ENCODE assay signal across 1 cellular context in the genomic region with DNA sequence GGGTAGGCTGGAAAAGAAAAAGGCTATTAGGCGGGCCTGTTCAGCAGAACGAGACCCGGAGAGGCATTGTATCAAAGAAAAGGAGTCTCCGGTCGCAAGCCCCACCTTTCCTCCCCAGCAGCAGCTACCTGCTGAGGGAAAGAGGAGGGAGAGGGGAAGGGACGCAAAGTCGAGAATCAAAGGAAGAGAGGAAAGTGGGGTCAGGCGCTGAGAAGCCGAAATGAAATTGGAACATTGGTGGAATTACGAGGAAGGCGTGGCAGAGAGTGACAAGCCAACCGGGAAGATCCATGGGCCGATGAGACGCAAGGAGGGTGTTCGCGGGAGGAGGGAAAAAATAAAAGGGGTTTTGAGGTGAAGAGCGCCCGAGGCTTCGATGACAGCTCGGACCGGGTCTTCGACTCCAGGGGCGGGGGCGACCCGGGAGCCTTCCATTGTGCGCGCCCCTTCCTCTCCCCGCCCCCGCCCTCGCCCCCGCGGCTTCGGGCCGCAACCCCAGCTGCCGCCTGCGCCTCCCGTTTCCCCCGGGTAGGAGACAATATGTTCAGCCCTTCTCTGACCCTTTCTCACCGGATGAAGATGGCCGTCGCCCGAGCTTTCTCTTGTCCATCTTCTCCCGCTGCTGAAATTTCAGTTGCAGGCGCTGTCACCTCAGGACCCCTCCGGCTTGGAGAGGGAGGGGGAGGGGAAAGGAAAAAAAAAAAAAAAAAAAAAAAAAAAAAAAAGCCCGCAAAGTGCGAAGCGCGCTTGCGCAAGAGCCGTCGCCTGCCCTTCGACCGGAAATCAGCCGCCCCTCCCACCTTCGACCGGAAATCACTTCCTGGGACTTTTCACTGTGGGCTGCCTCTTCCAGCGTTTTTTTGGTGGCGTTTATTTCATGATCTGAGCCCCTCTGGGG.
TF ChIP-seq lines count a peak whose summit lies in the region.

A gene with protein sequence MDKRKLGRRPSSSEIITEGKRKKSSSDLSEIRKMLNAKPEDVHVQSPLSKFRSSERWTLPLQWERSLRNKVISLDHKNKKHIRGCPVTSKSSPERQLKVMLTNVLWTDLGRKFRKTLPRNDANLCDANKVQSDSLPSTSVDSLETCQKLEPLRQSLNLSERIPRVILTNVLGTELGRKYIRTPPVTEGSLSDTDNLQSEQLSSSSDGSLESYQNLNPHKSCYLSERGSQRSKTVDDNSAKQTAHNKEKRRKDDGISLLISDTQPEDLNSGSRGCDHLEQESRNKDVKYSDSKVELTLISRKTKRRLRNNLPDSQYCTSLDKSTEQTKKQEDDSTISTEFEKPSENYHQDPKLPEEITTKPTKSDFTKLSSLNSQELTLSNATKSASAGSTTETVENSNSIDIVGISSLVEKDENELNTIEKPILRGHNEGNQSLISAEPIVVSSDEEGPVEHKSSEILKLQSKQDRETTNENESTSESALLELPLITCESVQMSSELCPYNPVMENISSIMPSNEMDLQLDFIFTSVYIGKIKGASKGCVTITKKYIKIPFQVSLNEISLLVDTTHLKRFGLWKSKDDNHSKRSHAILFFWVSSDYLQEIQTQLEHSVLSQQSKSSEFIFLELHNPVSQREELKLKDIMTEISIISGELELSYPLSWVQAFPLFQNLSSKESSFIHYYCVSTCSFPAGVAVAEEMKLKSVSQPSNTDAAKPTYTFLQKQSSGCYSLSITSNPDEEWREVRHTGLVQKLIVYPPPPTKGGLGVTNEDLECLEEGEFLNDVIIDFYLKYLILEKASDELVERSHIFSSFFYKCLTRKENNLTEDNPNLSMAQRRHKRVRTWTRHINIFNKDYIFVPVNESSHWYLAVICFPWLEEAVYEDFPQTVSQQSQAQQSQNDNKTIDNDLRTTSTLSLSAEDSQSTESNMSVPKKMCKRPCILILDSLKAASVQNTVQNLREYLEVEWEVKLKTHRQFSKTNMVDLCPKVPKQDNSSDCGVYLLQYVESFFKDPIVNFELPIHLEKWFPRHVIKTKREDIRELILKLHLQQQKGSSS (minus strand): TSS at position 692 of the 898 bp plus-strand sequence. CDS start 82 bp downstream, at position 610.

TF ChIP-seq in HEK293, 187 proteins besides CTCF, POLR2A, EP300 and RAD21 (continued from another document and continues in another):
- TF ChIP-seq ZNF280C (tag by site-specific recombination; IDR thresholded peaks at IDR 0.05) = no peak
- no peak for TF ChIP-seq SETDB1 (IDR thresholded peaks at IDR 0.05; ENCODE audit: insufficient read length, low read length)
- TF ChIP-seq KLF9 (tag by site-specific recombination; IDR thresholded peaks at IDR 0.05; ENCODE audit: low read depth) = peak; percentile 74
- no peak for TF ChIP-seq PRDM4 (tag by site-specific recombination; IDR thresholded peaks at IDR 0.05)
- TF ChIP-seq ZNF777 (tag by site-specific recombination; IDR thresholded peaks at IDR 0.05; ENCODE audit: borderline replicate concordance) = no peak
- TF ChIP-seq ZNF623 (tag by site-specific recombination; IDR thresholded peaks at IDR 0.05) = no peak
- TF ChIP-seq ZNF791 (tag by site-specific recombination; IDR thresholded peaks at IDR 0.05) = no peak
- no peak for TF ChIP-seq ZNF776 (tag by site-specific recombination; IDR thresholded peaks at IDR 0.05; ENCODE audit: borderline replicate concordance)
- no peak for TF ChIP-seq ZNF211 (tag by site-specific recombination; IDR thresholded peaks at IDR 0.05; ENCODE audit: low read depth)
- TF ChIP-seq OSR2 (tag by site-specific recombination; IDR thresholded peaks at IDR 0.05) = no peak
- TF ChIP-seq ZNF266 (tag by site-specific recombination; IDR thresholded peaks at IDR 0.05; ENCODE audit: low read depth) = no peak
- TF ChIP-seq ZNF747 (tag by site-specific recombination; IDR thresholded peaks at IDR 0.05) = no peak
- no peak for TF ChIP-seq HOXA7 (CRISPR knock-in tag; IDR thresholded peaks at IDR 0.05; ENCODE audit: borderline replicate concordance)
- peak; percentile 75 for TF ChIP-seq ZFHX2 (tag by site-specific recombination; conservative IDR thresholded peaks at IDR 0.05)
- TF ChIP-seq HOXD13 (CRISPR knock-in tag; IDR thresholded peaks at IDR 0.05; ENCODE audit: borderline replicate concordance) = no peak
- no peak for TF ChIP-seq ZSCAN5A (tag by site-specific recombination; IDR thresholded peaks at IDR 0.05)
- TF ChIP-seq ZNF501 (tag by site-specific recombination; IDR thresholded peaks at IDR 0.05) = no peak
- TF ChIP-seq ZNF169 (tag by site-specific recombination; IDR thresholded peaks at IDR 0.05) = no peak
- peak; percentile 51; the same call in 1 of the 2 replicates for TF ChIP-seq REST (tag by site-specific recombination; IDR thresholded peaks at IDR 0.05)
- TF ChIP-seq ZSCAN23 (tag by site-specific recombination; IDR thresholded peaks at IDR 0.05) = no peak
- TF ChIP-seq, protein P1, sequence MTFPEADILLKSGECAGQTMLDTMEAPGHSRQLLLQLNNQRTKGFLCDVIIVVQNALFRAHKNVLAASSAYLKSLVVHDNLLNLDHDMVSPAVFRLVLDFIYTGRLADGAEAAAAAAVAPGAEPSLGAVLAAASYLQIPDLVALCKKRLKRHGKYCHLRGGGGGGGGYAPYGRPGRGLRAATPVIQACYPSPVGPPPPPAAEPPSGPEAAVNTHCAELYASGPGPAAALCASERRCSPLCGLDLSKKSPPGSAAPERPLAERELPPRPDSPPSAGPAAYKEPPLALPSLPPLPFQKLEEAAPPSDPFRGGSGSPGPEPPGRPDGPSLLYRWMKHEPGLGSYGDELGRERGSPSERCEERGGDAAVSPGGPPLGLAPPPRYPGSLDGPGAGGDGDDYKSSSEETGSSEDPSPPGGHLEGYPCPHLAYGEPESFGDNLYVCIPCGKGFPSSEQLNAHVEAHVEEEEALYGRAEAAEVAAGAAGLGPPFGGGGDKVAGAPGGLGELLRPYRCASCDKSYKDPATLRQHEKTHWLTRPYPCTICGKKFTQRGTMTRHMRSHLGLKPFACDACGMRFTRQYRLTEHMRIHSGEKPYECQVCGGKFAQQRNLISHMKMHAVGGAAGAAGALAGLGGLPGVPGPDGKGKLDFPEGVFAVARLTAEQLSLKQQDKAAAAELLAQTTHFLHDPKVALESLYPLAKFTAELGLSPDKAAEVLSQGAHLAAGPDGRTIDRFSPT (tag by site-specific recombination; IDR thresholded peaks at IDR 0.05) = no peak
- TF ChIP-seq ZNF132 (tag by site-specific recombination; IDR thresholded peaks at IDR 0.05; ENCODE audit: borderline replicate concordance) = no peak
- no peak for TF ChIP-seq ZNF423 (tag by site-specific recombination; IDR thresholded peaks at IDR 0.05)
- no peak for TF ChIP-seq ZNF114 (tag by site-specific recombination; IDR thresholded peaks at IDR 0.05)
- no peak for TF ChIP-seq ZNF248 (tag by site-specific recombination; IDR thresholded peaks at IDR 0.05)
- no peak for TF ChIP-seq ZNF514 (tag by site-specific recombination; IDR thresholded peaks at IDR 0.05)
- TF ChIP-seq ZNF596 (tag by site-specific recombination; IDR thresholded peaks at IDR 0.05) = no peak
- TF ChIP-seq ZNF664 (tag by site-specific recombination; IDR thresholded peaks at IDR 0.05) = no peak
- TF ChIP-seq YY1 (tag by site-specific recombination; IDR thresholded peaks at IDR 0.05) = no peak
- TF ChIP-seq, protein P2, sequence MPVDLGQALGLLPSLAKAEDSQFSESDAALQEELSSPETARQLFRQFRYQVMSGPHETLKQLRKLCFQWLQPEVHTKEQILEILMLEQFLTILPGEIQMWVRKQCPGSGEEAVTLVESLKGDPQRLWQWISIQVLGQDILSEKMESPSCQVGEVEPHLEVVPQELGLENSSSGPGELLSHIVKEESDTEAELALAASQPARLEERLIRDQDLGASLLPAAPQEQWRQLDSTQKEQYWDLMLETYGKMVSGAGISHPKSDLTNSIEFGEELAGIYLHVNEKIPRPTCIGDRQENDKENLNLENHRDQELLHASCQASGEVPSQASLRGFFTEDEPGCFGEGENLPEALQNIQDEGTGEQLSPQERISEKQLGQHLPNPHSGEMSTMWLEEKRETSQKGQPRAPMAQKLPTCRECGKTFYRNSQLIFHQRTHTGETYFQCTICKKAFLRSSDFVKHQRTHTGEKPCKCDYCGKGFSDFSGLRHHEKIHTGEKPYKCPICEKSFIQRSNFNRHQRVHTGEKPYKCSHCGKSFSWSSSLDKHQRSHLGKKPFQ (tag by site-specific recombination; IDR thresholded peaks at IDR 0.05) = no peak
- TF ChIP-seq, protein P3, sequence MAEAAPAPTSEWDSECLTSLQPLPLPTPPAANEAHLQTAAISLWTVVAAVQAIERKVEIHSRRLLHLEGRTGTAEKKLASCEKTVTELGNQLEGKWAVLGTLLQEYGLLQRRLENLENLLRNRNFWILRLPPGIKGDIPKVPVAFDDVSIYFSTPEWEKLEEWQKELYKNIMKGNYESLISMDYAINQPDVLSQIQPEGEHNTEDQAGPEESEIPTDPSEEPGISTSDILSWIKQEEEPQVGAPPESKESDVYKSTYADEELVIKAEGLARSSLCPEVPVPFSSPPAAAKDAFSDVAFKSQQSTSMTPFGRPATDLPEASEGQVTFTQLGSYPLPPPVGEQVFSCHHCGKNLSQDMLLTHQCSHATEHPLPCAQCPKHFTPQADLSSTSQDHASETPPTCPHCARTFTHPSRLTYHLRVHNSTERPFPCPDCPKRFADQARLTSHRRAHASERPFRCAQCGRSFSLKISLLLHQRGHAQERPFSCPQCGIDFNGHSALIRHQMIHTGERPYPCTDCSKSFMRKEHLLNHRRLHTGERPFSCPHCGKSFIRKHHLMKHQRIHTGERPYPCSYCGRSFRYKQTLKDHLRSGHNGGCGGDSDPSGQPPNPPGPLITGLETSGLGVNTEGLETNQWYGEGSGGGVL (tag by site-specific recombination; IDR thresholded peaks at IDR 0.05) = peak; percentile 61
